ENCODE assay signal across 8 cellular contexts in genomic region chr6:8246403-8246802, GRCh38.
"Had no signal": no experiment of that assay in that cellular context is flagged by ENCODE, and none has a peak within 500 bp of the region (broad histone marks: within the 10 kb centered on the region; RNA-seq: fewer than 3 reads in every experiment).

No MANE protein-coding gene starts in this region.

- H3K4me3 Mint-ChIP-seq: IgD-negative memory B cell had no signal

- H3K27ac ChIP-seq: HL-60, KMS-11 had no signal

- H3K27ac Mint-ChIP-seq: IgD-negative memory B cell had no signal

- H3K36me3 Mint-ChIP-seq: IgD-negative memory B cell had no signal

- ATAC-seq: HepG2, K562 had no signal

- H3K4me3 ChIP-seq: K562 had no signal

- DNase-seq: IMR-90, KBM-7, KG1 had no signal
